In the genomic region with DNA sequence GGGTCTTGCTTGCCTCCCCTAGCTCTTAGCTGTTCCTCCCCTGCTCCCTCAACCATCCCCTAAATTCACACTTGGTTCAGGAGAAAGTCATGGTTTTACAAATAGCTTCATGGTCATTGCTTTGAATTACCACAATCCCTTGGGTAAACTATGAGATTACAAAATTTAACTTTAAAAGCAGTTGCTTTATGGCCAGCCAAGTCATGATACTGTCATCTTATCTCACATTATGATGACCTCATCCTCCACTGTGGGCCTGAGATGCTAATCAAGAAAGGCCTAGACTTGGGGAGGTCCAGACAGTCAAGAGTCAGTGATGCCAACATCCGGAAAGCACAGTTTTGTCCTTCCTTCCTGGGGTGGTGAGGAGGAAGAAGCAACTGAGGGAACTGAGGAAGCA, we compare ENCODE assay signal across 1 cellular context.
TF ChIP-seq lines count a peak whose summit lies in the region.

No MANE protein-coding gene starts in this region.

TF ChIP-seq in endothelial cell of umbilical vein, 7 proteins besides CTCF, POLR2A, EP300 and RAD21 (continued from another document):
- TF ChIP-seq GATA2 (IDR thresholded peaks at IDR 0.05; ENCODE audit: insufficient read depth, insufficient read length, low read depth, low read length) (peak; percentile 97), EZH2 (IDR thresholded peaks at IDR 0.05; ENCODE audit: borderline replicate concordance, low read depth, low read length, severe bottlenecking) (no peak), JUN (IDR thresholded peaks at IDR 0.05; ENCODE audit: borderline replicate concordance, insufficient read depth, insufficient read length, low read depth) (peak; percentile 39), FOS (IDR thresholded peaks at IDR 0.05; ENCODE audit: borderline replicate concordance, insufficient read depth, low read length) (peak; percentile 75), MYC (IDR thresholded peaks at IDR 0.05; ENCODE audit: low read depth, low read length) (no peak)
- TF ChIP-seq, protein P1, sequence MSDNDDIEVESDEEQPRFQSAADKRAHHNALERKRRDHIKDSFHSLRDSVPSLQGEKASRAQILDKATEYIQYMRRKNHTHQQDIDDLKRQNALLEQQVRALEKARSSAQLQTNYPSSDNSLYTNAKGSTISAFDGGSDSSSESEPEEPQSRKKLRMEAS (IDR thresholded peaks at IDR 0.05; ENCODE audit: insufficient read depth, insufficient read length): no peak
